10 cellular contexts compared by ENCODE assay signal in genomic region chr4:6199344-6199921, GRCh38. TPM values are rescaled to one million over a fixed set of nuclear protein-coding genes. Genes with fewer than 3 reads are reported as not detected.
DNase-seq lines count a peak whose midpoint lies in the region; ATAC-seq, FAIRE-seq and TF ChIP-seq lines count a peak whose summit lies in the region.
"Had no signal": no experiment of that assay in that cellular context is flagged by ENCODE, and none has a peak within 500 bp of the region (broad histone marks: within the 10 kb centered on the region; RNA-seq: fewer than 3 reads in every experiment).

No MANE protein-coding gene starts in this region.

- H3K27me3 ChIP-seq in CD8-positive, alpha-beta T cell (ENCODE audit: insufficient read depth, low read length), result peaks cover 9% of the 10 kb centered on the region
- peaks cover 21% of the 10 kb centered on the region for H3K27me3 ChIP-seq in astrocyte (ENCODE audit: insufficient read depth, low read length)

- no peaks in the 10 kb centered on the region for H3K79me2 ChIP-seq in astrocyte (ENCODE audit: insufficient read depth, low read length)

- no peaks in the 10 kb centered on the region for H4K20me1 ChIP-seq in astrocyte (ENCODE audit: insufficient read depth, low read length)

- H3K4me2 ChIP-seq in astrocyte (ENCODE audit: low read length), result peak overlapping the region; percentile 84
- H3K4me2 ChIP-seq: KMS-11 had no signal

- H3K4me1 Mint-ChIP-seq in CD8-positive, alpha-beta T cell (ENCODE audit: low read depth), result peaks cover 32% of the 10 kb centered on the region
- no peaks in the 10 kb centered on the region for H3K4me1 Mint-ChIP-seq in astrocyte (ENCODE audit: low read depth, unreplicated experiment)
- peaks cover 5% of the 10 kb centered on the region for H3K4me1 Mint-ChIP-seq in osteocyte (ENCODE audit: unreplicated experiment)

- TF ChIP-seq CTCF in CD8-positive, alpha-beta T cell (IDR thresholded peaks at IDR 0.05), result no peak
- TF ChIP-seq CTCF in astrocyte (IDR thresholded peaks at IDR 0.05; ENCODE audit: insufficient read depth, low read depth, low read length) (no peak), osteocyte (IDR thresholded peaks at IDR 0.05) (no peak)

- no peak for FAIRE-seq in astrocyte (lab: Jason Lieb, UNC)

- no peaks in the 10 kb centered on the region for H3K36me3 Mint-ChIP-seq in CD8-positive, alpha-beta T cell
- no peaks in the 10 kb centered on the region for H3K36me3 Mint-ChIP-seq in astrocyte (ENCODE audit: low read depth, unreplicated experiment)
- H3K36me3 Mint-ChIP-seq in osteocyte (ENCODE audit: unreplicated experiment), result peaks cover 2% of the 10 kb centered on the region

- peaks cover 21% of the 10 kb centered on the region for H3K4me1 ChIP-seq in CD8-positive, alpha-beta T cell (ENCODE audit: insufficient read depth, low read length)
- peaks cover 3% of the 10 kb centered on the region for H3K4me1 ChIP-seq in astrocyte (ENCODE audit: insufficient read depth, low read length)

- POLR2A ChIA-PET in CD8-positive, alpha-beta T cell (lab: Charles Lee), result interaction anchor here (1.1 kb wide), 1 partner anchor 18 kb away, joined by 6 read pairs; no protein-coding TSS in a partner anchor

- H3K4me3 Mint-ChIP-seq in CD8-positive, alpha-beta T cell, result peak overlapping the region; percentile 77
- H3K4me3 Mint-ChIP-seq in astrocyte (ENCODE audit: unreplicated experiment) (no peak overlapping the region), osteocyte (ENCODE audit: unreplicated experiment) (no peak overlapping the region)

- ATAC-seq in CD8-positive, alpha-beta T cell, result peak; percentile 32
- ATAC-seq in HG02623 (IDR thresholded peaks at IDR 0.05; ENCODE audit: unreplicated experiment) (no peak), HG03432 (IDR thresholded peaks at IDR 0.05; ENCODE audit: unreplicated experiment) (no peak), GM18517 (IDR thresholded peaks at IDR 0.05; ENCODE audit: unreplicated experiment) (no peak), GM21717 (IDR thresholded peaks at IDR 0.05; ENCODE audit: unreplicated experiment) (no peak)

- H3K27ac ChIP-seq in CD8-positive, alpha-beta T cell (ENCODE audit: low read depth, low read length), result peak overlapping the region; percentile 44
- no peak overlapping the region for H3K27ac ChIP-seq in astrocyte (ENCODE audit: low read depth, low read length)
- H3K27ac ChIP-seq: KMS-11 had no signal

- peaks cover 41% of the 10 kb centered on the region for H3K27me3 Mint-ChIP-seq in CD8-positive, alpha-beta T cell (ENCODE audit: low read depth)
- peaks cover 65% of the 10 kb centered on the region for H3K27me3 Mint-ChIP-seq in astrocyte (ENCODE audit: low read depth, unreplicated experiment)
- H3K27me3 Mint-ChIP-seq in osteocyte (ENCODE audit: unreplicated experiment), result peaks cover 54% of the 10 kb centered on the region

- CTCF ChIA-PET in CD8-positive, alpha-beta T cell (lab: Charles Lee), result no interaction called here

- no peak overlapping the region for H2AFZ ChIP-seq in astrocyte (ENCODE audit: low read depth, low read length)

- peak overlapping the region; percentile 37 for H3K4me3 ChIP-seq in CD8-positive, alpha-beta T cell (ENCODE audit: low read depth, low read length)
- H3K4me3 ChIP-seq in Jurkat, Clone E6-1 (ENCODE audit: low read length), result peak overlapping the region; percentile 59
- no peak overlapping the region for H3K4me3 ChIP-seq in astrocyte (ENCODE audit: insufficient read depth, low read depth, low read length)

- peaks cover 8% of the 10 kb centered on the region for H3K9me3 Mint-ChIP-seq in CD8-positive, alpha-beta T cell
- H3K9me3 Mint-ChIP-seq in astrocyte (ENCODE audit: unreplicated experiment), result peaks cover 7% of the 10 kb centered on the region
- peaks cover 7% of the 10 kb centered on the region for H3K9me3 Mint-ChIP-seq in osteocyte (ENCODE audit: unreplicated experiment)

- intact Hi-C loops in CD8-positive, alpha-beta T cell (cut with DNase I, micrococcal nuclease), result loop anchor here in 1 of 2 experiments (1.0 kb wide), 1 partner anchor 18 kb away; no protein-coding TSS in a partner anchor

- H3K9ac ChIP-seq in astrocyte (ENCODE audit: low read length), result no peak overlapping the region

- peak in 2 of 7 experiments; percentile 27 to 47 for DNase-seq in CD8-positive, alpha-beta T cell
- no peak for DNase-seq in Jurkat, Clone E6-1 (ENCODE audit: low read depth, low spot score)
- DNase-seq in astrocyte (ENCODE audit: low read depth), result peak; percentile 10
- peak; percentile 65 for DNase-seq in osteocyte (ENCODE audit: extremely low spot score, unreplicated experiment)

- peak overlapping the region; percentile 71 for H3K27ac Mint-ChIP-seq in CD8-positive, alpha-beta T cell
- H3K27ac Mint-ChIP-seq in astrocyte (ENCODE audit: unreplicated experiment) (no peak overlapping the region), osteocyte (ENCODE audit: unreplicated experiment) (no peak overlapping the region)

- no peaks in the 10 kb centered on the region for H3K9me3 ChIP-seq in CD8-positive, alpha-beta T cell (ENCODE audit: low read length)
- H3K9me3 ChIP-seq in astrocyte (ENCODE audit: insufficient read depth, low read depth, low read length), result no peaks in the 10 kb centered on the region

- no peaks in the 10 kb centered on the region for H3K36me3 ChIP-seq in CD8-positive, alpha-beta T cell (ENCODE audit: insufficient read depth, low read length)
- H3K36me3 ChIP-seq in astrocyte (ENCODE audit: insufficient read depth, low read length), result no peaks in the 10 kb centered on the region

RNA-seq across cellular contexts. Expression of gene JAKMIP1, which starts 0.9 kb away (rescaled TPM):
- 1 to 10 TPM; 2.3 to 3.0 TPM for total RNA-seq in CD8-positive, alpha-beta T cell
- polyA plus RNA-seq in Jurkat, Clone E6-1 (2012; ENCODE audit: insufficient read depth, insufficient read length), result 24.4 TPM
- total RNA-seq in astrocyte, result 0.50 and 0.79 TPM in 2 replicates
- not detected in 2 replicates for total RNA-seq in osteocyte
- total RNA-seq: glomerular endothelial cell had no signal
